ENCODE assay signal across 12 cellular contexts in the genomic region with DNA sequence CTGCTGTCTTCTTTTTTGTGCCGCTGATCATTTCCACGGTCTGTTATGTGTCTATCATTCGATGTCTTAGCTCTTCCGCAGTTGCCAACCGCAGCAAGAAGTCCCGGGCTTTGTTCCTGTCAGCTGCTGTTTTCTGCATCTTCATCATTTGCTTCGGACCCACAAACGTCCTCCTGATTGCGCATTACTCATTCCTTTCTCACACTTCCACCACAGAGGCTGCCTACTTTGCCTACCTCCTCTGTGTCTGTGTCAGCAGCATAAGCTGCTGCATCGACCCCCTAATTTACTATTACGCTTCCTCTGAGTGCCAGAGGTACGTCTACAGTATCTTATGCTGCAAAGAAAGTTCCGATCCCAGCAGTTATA. TPM values are rescaled to one million over a fixed set of nuclear protein-coding genes. Genes with fewer than 3 reads are reported as not detected.
DNase-seq lines count a peak whose midpoint lies in the region; ATAC-seq lines count a peak whose summit lies in the region.
"Had no signal": no experiment of that assay in that cellular context is flagged by ENCODE, and none has a peak within 500 bp of the region (broad histone marks: within the 10 kb centered on the region; RNA-seq: fewer than 3 reads in every experiment).

No MANE protein-coding gene starts in this region.

- H3K9me3 Mint-ChIP-seq in activated CD4-positive, alpha-beta T cell treated with anti-CD3 and anti-CD28 coated beads for 36 hours (ENCODE audit: low read depth) = peaks cover 15% of the 10 kb centered on the region
- H3K9me3 Mint-ChIP-seq in activated CD8-positive, alpha-beta memory T cell treated with anti-CD3 and anti-CD28 coated beads, Interleukin-2, amount 10 ng/mL, durations not matched to agents 7 days and 5 days (ENCODE audit: low read depth) = peaks cover 22% of the 10 kb centered on the region

- no peak overlapping the region for H3K4me3 Mint-ChIP-seq in activated CD4-positive, alpha-beta T cell treated with anti-CD3 and anti-CD28 coated beads for 36 hours
- H3K4me3 Mint-ChIP-seq in activated CD8-positive, alpha-beta memory T cell treated with anti-CD3 and anti-CD28 coated beads, Interleukin-2, amount 10 ng/mL, durations not matched to agents 7 days and 5 days = peak overlapping the region; percentile 65

- CTCF ChIA-PET in activated CD4-positive, alpha-beta T cell treated with anti-CD3 and anti-CD28 coated beads for 36 hours (lab: Charles Lee) = interaction anchor here (0.9 to 1.4 kb wide), 4 partner anchors 12 to 43 kb away, joined by 3 to 5 read pairs (median 4); no protein-coding TSS in a partner anchor
- CTCF ChIA-PET in activated CD8-positive, alpha-beta memory T cell treated with anti-CD3 and anti-CD28 coated beads, Interleukin-2, amount 10 ng/mL, durations not matched to agents 7 days and 5 days (lab: Charles Lee) = interaction anchor here (1.2 to 2.8 kb wide), 9 partner anchors 11 to 297 kb away, joined by 3 to 18 read pairs (median 6); partner anchors contain the start of genes AGGF1 and F2R

- no peak overlapping the region for H3K27ac Mint-ChIP-seq in activated CD4-positive, alpha-beta T cell treated with anti-CD3 and anti-CD28 coated beads for 36 hours
- H3K27ac Mint-ChIP-seq in activated CD8-positive, alpha-beta memory T cell treated with anti-CD3 and anti-CD28 coated beads, Interleukin-2, amount 10 ng/mL, durations not matched to agents 7 days and 5 days = peak overlapping the region; percentile 95

- ATAC-seq in activated CD4-positive, alpha-beta T cell treated with anti-CD3 and anti-CD28 coated beads for 36 hours = peak; percentile 81
- ATAC-seq in HG03064 (IDR thresholded peaks at IDR 0.05; ENCODE audit: low read depth, unreplicated experiment) = peak; percentile 51
- ATAC-seq in activated CD8-positive, alpha-beta memory T cell treated with anti-CD3 and anti-CD28 coated beads, Interleukin-2, amount 10 ng/mL, durations not matched to agents 7 days and 5 days = peak; percentile 86
- ATAC-seq: left lobe of liver had no signal

- POLR2A ChIA-PET in activated CD4-positive, alpha-beta T cell treated with anti-CD3 and anti-CD28 coated beads for 36 hours (lab: Charles Lee) = no interaction called here

- no peaks in the 10 kb centered on the region for H3K27me3 Mint-ChIP-seq in activated CD4-positive, alpha-beta T cell treated with anti-CD3 and anti-CD28 coated beads for 36 hours
- H3K27me3 Mint-ChIP-seq in activated CD8-positive, alpha-beta memory T cell treated with anti-CD3 and anti-CD28 coated beads, Interleukin-2, amount 10 ng/mL, durations not matched to agents 7 days and 5 days = no peaks in the 10 kb centered on the region

- intact Hi-C loops in activated CD4-positive, alpha-beta T cell treated with anti-CD3 and anti-CD28 coated beads for 36 hours (cut with DNase I, micrococcal nuclease) = no loop called here

- peaks cover 10% of the 10 kb centered on the region for H3K36me3 Mint-ChIP-seq in activated CD4-positive, alpha-beta T cell treated with anti-CD3 and anti-CD28 coated beads for 36 hours (ENCODE audit: low read depth)
- peaks cover 67% of the 10 kb centered on the region for H3K36me3 Mint-ChIP-seq in activated CD8-positive, alpha-beta memory T cell treated with anti-CD3 and anti-CD28 coated beads, Interleukin-2, amount 10 ng/mL, durations not matched to agents 7 days and 5 days

- H3K4me1 Mint-ChIP-seq in activated CD4-positive, alpha-beta T cell treated with anti-CD3 and anti-CD28 coated beads for 36 hours = peaks cover 6% of the 10 kb centered on the region
- peaks cover 68% of the 10 kb centered on the region for H3K4me1 Mint-ChIP-seq in activated CD8-positive, alpha-beta memory T cell treated with anti-CD3 and anti-CD28 coated beads, Interleukin-2, amount 10 ng/mL, durations not matched to agents 7 days and 5 days

- peak; percentile 49 for DNase-seq in activated CD4-positive, alpha-beta T cell treated with anti-CD3 and anti-CD28 coated beads for 36 hours
- no peak for DNase-seq in activated CD4-positive, alpha-beta T cell treated with anti-CD3 and anti-CD28 coated beads for 48 hours
- peak; percentile 94 for DNase-seq in activated CD8-positive, alpha-beta memory T cell treated with anti-CD3 and anti-CD28 coated beads, Interleukin-2, amount 10 ng/mL, durations not matched to agents 7 days and 5 days
- peak; percentile 41 for DNase-seq in stimulated activated CD8-positive, alpha-beta memory T cell treated with anti-CD3 and anti-CD28 coated beads, Interleukin-12 subunit alpha, Interleukin-12 subunit beta, amount 100 ng/mL, for 4 hours (ENCODE audit: low read depth)
- DNase-seq in superior temporal gyrus (ENCODE audit: extremely low spot score) (no peak), C1 segment of cervical spinal cord (lab: John Stamatoyannopoulos, UW) (no peak), NCI-H82 treated with DMSO at 0.1 percent for 48 hours (lab: John Stamatoyannopoulos, UW; ENCODE audit: unreplicated experiment) (no peak)
- DNase-seq: adrenal gland, NCI-H1930, substantia nigra had no signal

RNA-seq across cellular contexts. Expression of gene F2R, which starts 17.1 kb away (rescaled TPM):
- total RNA-seq in activated CD4-positive, alpha-beta T cell treated with anti-CD3 and anti-CD28 coated beads for 36 hours = 1 to 10 TPM; 1.4 TPM
- total RNA-seq in activated CD8-positive, alpha-beta memory T cell treated with anti-CD3 and anti-CD28 coated beads, Interleukin-2, amount 10 ng/mL, durations not matched to agents 7 days and 5 days = 10 to 100 TPM; 39.7 to 44.7 TPM

Comparison
In these comparisons a context has a peak if more than half of its experiments do, and no peak if none do; other contexts are left out.
1. DNase-seq: peak in activated CD4-positive, alpha-beta T cell treated with anti-CD3 and anti-CD28 coated beads for 36 hours (single experiment), activated CD8-positive, alpha-beta memory T cell treated with anti-CD3 and anti-CD28 coated beads, Interleukin-2, amount 10 ng/mL, durations not matched to agents 7 days and 5 days (single experiment) and stimulated activated CD8-positive, alpha-beta memory T cell treated with anti-CD3 and anti-CD28 coated beads, Interleukin-12 subunit alpha, Interleukin-12 subunit beta, amount 100 ng/mL, for 4 hours (single experiment); none in activated CD4-positive, alpha-beta T cell treated with anti-CD3 and anti-CD28 coated beads for 48 hours (single experiment), superior temporal gyrus (single experiment), C1 segment of cervical spinal cord (0 of 14) and NCI-H82 treated with DMSO at 0.1 percent for 48 hours (single experiment).
2. RNA of gene F2R, which starts 17.1 kb away (total RNA-seq): 39.7 to 44.7 TPM in activated CD8-positive, alpha-beta memory T cell treated with anti-CD3 and anti-CD28 coated beads, Interleukin-2, amount 10 ng/mL, durations not matched to agents 7 days and 5 days; 1.4 TPM in activated CD4-positive, alpha-beta T cell treated with anti-CD3 and anti-CD28 coated beads for 36 hours; every median in the first group is over 10 times any median in the second.
3. Peak in every context shown above with its lines, with median percentiles within 50 percentile points of each other: ATAC-seq.